ENCODE assay signal across 8 cellular contexts in the genomic region with DNA sequence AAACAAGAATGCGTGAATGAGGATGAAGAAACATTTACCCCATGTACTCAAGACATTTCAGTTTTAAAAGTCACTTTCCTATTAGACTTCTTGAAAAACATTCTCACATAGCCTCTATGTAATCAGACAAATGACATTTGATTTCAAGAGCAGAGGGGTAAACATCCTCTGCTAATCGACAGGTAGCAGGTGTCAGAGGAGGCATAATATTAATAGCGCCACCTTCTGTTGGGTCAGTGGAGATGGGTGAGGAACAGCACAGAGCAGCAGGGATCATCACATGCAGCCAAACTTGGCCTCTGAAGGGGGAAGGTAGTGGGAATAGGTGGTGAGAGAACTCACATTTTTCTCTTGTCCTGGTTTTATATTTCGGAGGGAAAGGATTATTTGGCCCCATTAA. TPM values are rescaled to one million over a fixed set of nuclear protein-coding genes. Genes with fewer than 3 reads are reported as not detected.
A peak's percentile ranks its signal among the peaks of the same experiment; 100 is the strongest.
DNase-seq lines count a peak whose midpoint lies in the region; ATAC-seq, FAIRE-seq and TF ChIP-seq lines count a peak whose summit lies in the region.

No MANE protein-coding gene starts in this region.

- BruUV-seq in Calu3 (replicated peaks; lab: Mats Ljungman, UMichigan): no TSS peak
- no TSS peak for BruUV-seq in HepG2 (replicated peaks; lab: Mats Ljungman, UMichigan)

- no peak overlapping the region for H3K27ac ChIP-seq in HepG2 (ENCODE audit: extremely low read length, insufficient read depth, low read length)

- TF ChIP-seq POLR2A in HepG2 (IDR thresholded peaks at IDR 0.05; ENCODE audit: insufficient read depth in 1 of 2, low read depth in 2 of 2, low read length in 2 of 2): no peak

- H3K9me3 ChIP-seq in HepG2 (ENCODE audit: low read length): no peaks in the 10 kb centered on the region

- H3K36me3 Mint-ChIP-seq in Calu3 (ENCODE audit: insufficient read depth, unreplicated experiment): peaks cover 37% of the 10 kb centered on the region
- peaks cover 25% of the 10 kb centered on the region for H3K36me3 Mint-ChIP-seq in activated naive CD8-positive, alpha-beta T cell treated with anti-CD3 and anti-CD28 coated beads for 36 hours

- H3K9me3 Mint-ChIP-seq in Calu3 (ENCODE audit: low read depth, unreplicated experiment): no peaks in the 10 kb centered on the region
- H3K9me3 Mint-ChIP-seq in activated naive CD8-positive, alpha-beta T cell treated with anti-CD3 and anti-CD28 coated beads for 36 hours: no peaks in the 10 kb centered on the region

- no peak overlapping the region for H3K4me2 ChIP-seq in HepG2 (ENCODE audit: low read depth, low read length)

- CTCF ChIA-PET in Calu3 (lab: Charles Lee) (no interaction called here), HepG2 (lab: Yijun Ruan, JAX; ENCODE audit: low intra/inter-chr PET ratio, low total read pairs) (no interaction called here)

- FAIRE-seq in HepG2 (lab: Jason Lieb, UNC): peak; percentile 43

- H3K36me3 ChIP-seq in HepG2 (replicated peaks in 1 of 2; ENCODE audit: control insufficient read depth in 1 of 2, insufficient read depth in 2 of 2, low read length in 2 of 2): peaks cover 0 to 5% of the 10 kb centered on the region in 2 experiments; a peak in 3 of 5 replicates

- in situ Hi-C loops in HepG2 (cut with HindIII; ENCODE audit: extremely low pct_ligation_motif_present, low pct_unique_long_range_greater_than_20kb): loop anchor here (5.0 to 25.0 kb wide), 2 partner anchors 68 to 403 kb away; a partner anchor contains a TSS

- H3K27me3 Mint-ChIP-seq in Calu3 (ENCODE audit: unreplicated experiment): no peaks in the 10 kb centered on the region
- no peaks in the 10 kb centered on the region for H3K27me3 Mint-ChIP-seq in activated naive CD8-positive, alpha-beta T cell treated with anti-CD3 and anti-CD28 coated beads for 36 hours

- H3K4me3 ChIP-seq in HFF-Myc (replicated peaks; ENCODE audit: low read depth, low read length) (no peak overlapping the region), WI38 (ENCODE audit: low read depth, low read length) (no peak overlapping the region), HepG2 (replicated peaks in 1 of 3; ENCODE audit: insufficient read depth in 1 of 3, low read depth in 2 of 3, low read length in 3 of 3) (no peak overlapping the region)

- no peak overlapping the region for H3K27ac Mint-ChIP-seq in Calu3 (ENCODE audit: unreplicated experiment)
- no peak overlapping the region for H3K27ac Mint-ChIP-seq in activated naive CD8-positive, alpha-beta T cell treated with anti-CD3 and anti-CD28 coated beads for 36 hours

- TF ChIP-seq RAD21 in HepG2 (CRISPR knock-in tag; IDR thresholded peaks at IDR 0.05): no peak

- H4K20me1 ChIP-seq in HepG2 (ENCODE audit: insufficient read depth, low read length): no peaks in the 10 kb centered on the region

- peaks cover 21% of the 10 kb centered on the region for H3K4me1 Mint-ChIP-seq in Calu3 (ENCODE audit: low read depth, unreplicated experiment)
- peaks cover 14% of the 10 kb centered on the region for H3K4me1 Mint-ChIP-seq in activated naive CD8-positive, alpha-beta T cell treated with anti-CD3 and anti-CD28 coated beads for 36 hours

- ATAC-seq in HepG2 (peak; percentile 50), HG02759 (IDR thresholded peaks at IDR 0.05; ENCODE audit: unreplicated experiment) (no peak)

- peaks cover 7% of the 10 kb centered on the region for H3K79me2 ChIP-seq in HepG2 (ENCODE audit: insufficient read depth, low read length)

- no peak for TF ChIP-seq EP300 in HepG2 (IDR thresholded peaks at IDR 0.05; ENCODE audit: low read depth in 2 of 2, low read length in 2 of 2)
- TF ChIP-seq EP300 in HepG2 (CRISPR knock-in tag; IDR thresholded peaks at IDR 0.05; ENCODE audit: borderline replicate concordance): no peak

- H3K4me1 ChIP-seq in HepG2 (ENCODE audit: insufficient read depth, low read length): peaks cover 14% of the 10 kb centered on the region

- H3K4me3 Mint-ChIP-seq in Calu3 (ENCODE audit: low read depth, unreplicated experiment): no peak overlapping the region
- no peak overlapping the region for H3K4me3 Mint-ChIP-seq in activated naive CD8-positive, alpha-beta T cell treated with anti-CD3 and anti-CD28 coated beads for 36 hours

- H3K9ac ChIP-seq in HepG2 (ENCODE audit: insufficient read depth, low read depth, low read length): no peak overlapping the region

- no peak overlapping the region for H2AFZ ChIP-seq in HepG2 (ENCODE audit: low read length)

- TF ChIP-seq CTCF in Calu3 (IDR thresholded peaks at IDR 0.05; ENCODE audit: unreplicated experiment) (peak; percentile 56), HFF-Myc (IDR thresholded peaks at IDR 0.05; ENCODE audit: low read depth, low read length, missing control alignments) (peak; percentile 55), WI38 (IDR thresholded peaks at IDR 0.05; ENCODE audit: low read depth, low read length) (peak; percentile 17; the same call in 1 of the 2 replicates), HepG2 (CRISPR knock-in tag; IDR thresholded peaks at IDR 0.05) (peak; percentile 66)

- POLR2A ChIA-PET in HepG2 (lab: Yijun Ruan, JAX): no interaction called here

- 62% methylated on average over 4 of the region's 4 CpGs for WGBS in HepG2 (ENCODE audit: low lambda C conversion rate)

- DNase-seq in Calu3 (peak; percentile 43), HFF-Myc (ENCODE audit: extremely low read depth, low read depth) (no peak), HepG2 (ENCODE audit: low spot score) (peak; percentile 30), middle frontal gyrus (ENCODE audit: extremely low spot score, low spot score) (no peak)
- DNase-seq in activated naive CD8-positive, alpha-beta T cell treated with anti-CD3 and anti-CD28 coated beads for 36 hours: no peak
- DNase-seq in stimulated activated CD4-positive, alpha-beta T cell treated with anti-CD3 and anti-CD28 coated beads, Interleukin-4, amount 100 ng/mL, for 4 hours: no peak

- intact Hi-C loops in Calu3 (cut with micrococcal nuclease; ENCODE audit: unreplicated experiment): loop anchor here (10.0 kb wide), 1 partner anchor 485 kb away; no protein-coding TSS in a partner anchor
- intact Hi-C loops in HepG2 (cut with micrococcal nuclease; ENCODE audit: unreplicated experiment): no loop called here

- H3K27me3 ChIP-seq in HepG2 (ENCODE audit: control insufficient read depth in 1 of 2, insufficient read depth in 2 of 2, low read length in 2 of 2): no peaks in the 10 kb centered on the region; a peak in 1 of 5 replicates

TF ChIP-seq in HepG2, 621 proteins besides CTCF, POLR2A, EP300 and RAD21 (continues in another document):
- peak; percentile 46; the same call in 1 of the 2 replicates for TF ChIP-seq SMC3 (IDR thresholded peaks at IDR 0.05; ENCODE audit: low read length)

RNA-seq across cellular contexts. Expression of a gene that starts 3.3 kb away (rescaled TPM):
- total RNA-seq in Calu3 (2022) (4.5 and 4.6 TPM in 2 replicates), HepG2 (2016; rRNA removed; fragmentation: Illumina TruSeq; extraction: Trizol) (7.2 and 9.9 TPM in 2 replicates)
- 0.97 and 1.1 TPM in 2 replicates for total RNA-seq in HepG2 (2016; cell fraction: cytosol; rRNA removed; fragmentation: Illumina TruSeq; extraction: Trizol; ENCODE audit: low read depth)
- 7.2 and 9.4 TPM in 2 replicates for total RNA-seq in HepG2 (2016; cell fraction: insoluble cytoplasmic fraction; rRNA removed; fragmentation: Illumina TruSeq; extraction: Trizol)
- 4.1 and 4.9 TPM in 2 replicates for total RNA-seq in HepG2 (2016; cell fraction: membrane; rRNA removed; fragmentation: Illumina TruSeq; extraction: Trizol)
- 5.1 and 5.6 TPM in 2 replicates for total RNA-seq in HepG2 (2016; cell fraction: nucleus; rRNA removed; fragmentation: Illumina TruSeq; extraction: Trizol)
- polyA plus RNA-seq in HepG2 (2011; rRNA removed): 3.3 and 4.5 TPM in 2 replicates
- 2.3 and 2.8 TPM in 2 replicates for polyA plus RNA-seq in HepG2 (2011; cell fraction: cytosol; rRNA removed)
- polyA plus RNA-seq in HepG2 (2011; cell fraction: nucleus; rRNA removed): 2.7 and 3.3 TPM in 2 replicates
- polyA plus RNA-seq in HepG2 (2012): 3.3 and 4.6 TPM in 2 replicates
- 0.75 and 0.80 TPM in 2 replicates for polyA plus RNA-seq in HepG2 (2016; cell fraction: cytosol; fragmentation: Illumina TruSeq; extraction: Trizol; ENCODE audit: low read depth)
- 6.0 and 6.6 TPM in 2 replicates for polyA plus RNA-seq in HepG2 (2016; cell fraction: insoluble cytoplasmic fraction; fragmentation: Illumina TruSeq; extraction: Trizol; ENCODE audit: low read depth)
- 1.6 and 1.9 TPM in 2 replicates for polyA plus RNA-seq in HepG2 (2016; cell fraction: membrane; fragmentation: Illumina TruSeq; extraction: Trizol; ENCODE audit: low read depth)
- 6.6 and 6.9 TPM in 2 replicates for polyA plus RNA-seq in HepG2 (2016; cell fraction: nucleus; fragmentation: Illumina TruSeq; extraction: Trizol; ENCODE audit: insufficient read depth, low read depth)
- polyA minus RNA-seq in HepG2 (2011; rRNA and poly(A)+ RNA removed; ENCODE audit: low replicate concordance): 5.8 and 7.3 TPM in 2 replicates
- 4.1 and 5.1 TPM in 2 replicates for polyA minus RNA-seq in HepG2 (2011; cell fraction: cytosol; rRNA and poly(A)+ RNA removed)
- polyA minus RNA-seq in HepG2 (2011; cell fraction: nucleus; rRNA and poly(A)+ RNA removed): 3.5 and 3.6 TPM in 2 replicates
- 1 to 10 TPM; 6.7 to 7.5 TPM for total RNA-seq in activated naive CD8-positive, alpha-beta T cell treated with anti-CD3 and anti-CD28 coated beads for 36 hours

RNA-seq across cellular contexts. Expression of a gene that starts 9.0 kb away (rescaled TPM):
- total RNA-seq in Calu3 (2022) (11.0 and 16.2 TPM in 2 replicates), HepG2 (2016; rRNA removed; fragmentation: Illumina TruSeq; extraction: Trizol) (16.6 and 21.7 TPM in 2 replicates)
- 6.2 and 8.9 TPM in 2 replicates for total RNA-seq in HepG2 (2016; cell fraction: cytosol; rRNA removed; fragmentation: Illumina TruSeq; extraction: Trizol; ENCODE audit: low read depth)
- total RNA-seq in HepG2 (2016; cell fraction: insoluble cytoplasmic fraction; rRNA removed; fragmentation: Illumina TruSeq; extraction: Trizol): 16.7 and 23.3 TPM in 2 replicates
- total RNA-seq in HepG2 (2016; cell fraction: membrane; rRNA removed; fragmentation: Illumina TruSeq; extraction: Trizol): 17.6 and 19.1 TPM in 2 replicates
- total RNA-seq in HepG2 (2016; cell fraction: nucleus; rRNA removed; fragmentation: Illumina TruSeq; extraction: Trizol): 8.0 and 8.3 TPM in 2 replicates
- 13.8 and 17.2 TPM in 2 replicates for polyA plus RNA-seq in HepG2 (2011; rRNA removed)
- polyA plus RNA-seq in HepG2 (2011; cell fraction: cytosol; rRNA removed): 15.0 and 15.5 TPM in 2 replicates
- 3.8 and 6.5 TPM in 2 replicates for polyA plus RNA-seq in HepG2 (2011; cell fraction: nucleus; rRNA removed)
- 17.7 and 18.9 TPM in 2 replicates for polyA plus RNA-seq in HepG2 (2012)
- polyA plus RNA-seq in HepG2 (2016; cell fraction: cytosol; fragmentation: Illumina TruSeq; extraction: Trizol; ENCODE audit: low read depth): 11.6 and 13.8 TPM in 2 replicates
- polyA plus RNA-seq in HepG2 (2016; cell fraction: insoluble cytoplasmic fraction; fragmentation: Illumina TruSeq; extraction: Trizol; ENCODE audit: low read depth): 24.1 and 27.8 TPM in 2 replicates
- 19.7 and 24.1 TPM in 2 replicates for polyA plus RNA-seq in HepG2 (2016; cell fraction: membrane; fragmentation: Illumina TruSeq; extraction: Trizol; ENCODE audit: low read depth)
- 15.7 and 15.8 TPM in 2 replicates for polyA plus RNA-seq in HepG2 (2016; cell fraction: nucleus; fragmentation: Illumina TruSeq; extraction: Trizol; ENCODE audit: insufficient read depth, low read depth)
- polyA minus RNA-seq in HepG2 (2011; rRNA and poly(A)+ RNA removed; ENCODE audit: low replicate concordance): 36.1 and 50.0 TPM in 2 replicates
- 12.7 and 15.7 TPM in 2 replicates for polyA minus RNA-seq in HepG2 (2011; cell fraction: cytosol; rRNA and poly(A)+ RNA removed)
- 12.0 and 13.2 TPM in 2 replicates for polyA minus RNA-seq in HepG2 (2011; cell fraction: nucleus; rRNA and poly(A)+ RNA removed)
- total RNA-seq in activated naive CD8-positive, alpha-beta T cell treated with anti-CD3 and anti-CD28 coated beads for 36 hours: 10 to 100 TPM; 29.2 to 32.1 TPM

Comparison
In these comparisons a context has a peak if more than half of its experiments do, and no peak if none do; other contexts are left out.
1. DNase-seq: peak in Calu3 (single experiment) and HepG2 (single experiment); none in HFF-Myc (single experiment), activated naive CD8-positive, alpha-beta T cell treated with anti-CD3 and anti-CD28 coated beads for 36 hours (single experiment), stimulated activated CD4-positive, alpha-beta T cell treated with anti-CD3 and anti-CD28 coated beads, Interleukin-4, amount 100 ng/mL, for 4 hours (0 of 2) and middle frontal gyrus (single experiment).
2. Peak in every context shown above with its lines, with median percentiles within 50 percentile points of each other: CTCF ChIP-seq.